In the genomic region with DNA sequence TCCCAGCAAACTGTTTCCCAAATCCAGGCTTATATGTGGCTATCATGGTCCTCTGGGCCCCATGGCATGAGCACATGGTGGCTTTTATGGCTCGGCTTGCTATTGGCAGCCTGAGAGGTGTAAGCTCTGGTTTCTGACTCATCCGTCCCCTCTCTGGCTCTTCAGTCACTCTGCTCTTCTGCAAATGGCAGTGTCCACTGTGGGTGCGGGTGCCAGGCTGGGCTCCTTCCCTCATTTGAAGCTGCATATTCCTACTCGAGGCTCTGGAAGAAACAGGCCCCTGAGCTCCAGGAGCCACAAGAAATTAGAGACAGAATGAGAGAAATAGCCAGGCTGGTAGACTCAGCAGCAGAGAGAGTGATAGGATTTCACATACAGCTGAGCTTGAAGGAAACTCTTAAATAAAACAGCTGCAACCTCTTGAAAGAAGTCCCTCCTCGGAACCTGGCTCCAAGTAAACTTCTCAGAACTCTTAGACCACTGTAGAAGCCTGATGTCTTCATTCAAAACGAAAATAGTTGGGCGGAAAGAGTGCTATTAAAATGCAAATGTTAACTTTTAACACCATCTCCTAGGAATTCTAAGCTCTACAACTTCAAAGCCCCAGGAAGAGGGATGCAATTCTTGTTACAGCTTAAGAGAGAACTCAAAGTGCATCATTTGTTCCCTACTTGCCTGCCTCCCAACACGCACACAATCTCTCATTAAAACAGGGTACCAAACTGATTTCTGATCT, we compare ENCODE assay signal across 1 cellular context.
TF ChIP-seq lines count a peak whose summit lies in the region.

No MANE protein-coding gene starts in this region.

TF ChIP-seq in H1, 55 proteins besides CTCF, POLR2A, EP300 and RAD21:
- TF ChIP-seq, protein P1, sequence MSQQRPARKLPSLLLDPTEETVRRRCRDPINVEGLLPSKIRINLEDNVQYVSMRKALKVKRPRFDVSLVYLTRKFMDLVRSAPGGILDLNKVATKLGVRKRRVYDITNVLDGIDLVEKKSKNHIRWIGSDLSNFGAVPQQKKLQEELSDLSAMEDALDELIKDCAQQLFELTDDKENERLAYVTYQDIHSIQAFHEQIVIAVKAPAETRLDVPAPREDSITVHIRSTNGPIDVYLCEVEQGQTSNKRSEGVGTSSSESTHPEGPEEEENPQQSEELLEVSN (IDR thresholded peaks at IDR 0.05), result peak; percentile 54; the same call in 1 of the 2 replicates
- TF ChIP-seq HDAC6 (IDR thresholded peaks at IDR 0.05; ENCODE audit: low read depth, low read length) (no peak), BACH1 (IDR thresholded peaks at IDR 0.05; ENCODE audit: low read length) (no peak), EGR1 (IDR thresholded peaks at IDR 0.05; ENCODE audit: borderline replicate concordance, low read depth, low read length) (no peak), MAX (IDR thresholded peaks at IDR 0.05) (peak; percentile 63), KDM1A (IDR thresholded peaks at IDR 0.05; ENCODE audit: borderline replicate concordance, low read length) (no peak)
